ENCODE assay signal across 8 cellular contexts in genomic region chr6:20213271-20213798, GRCh38. TPM values are rescaled to one million over a fixed set of nuclear protein-coding genes. Genes with fewer than 3 reads are reported as not detected.
DNase-seq lines count a peak whose midpoint lies in the region; TF ChIP-seq lines count a peak whose summit lies in the region.

No MANE protein-coding gene starts in this region.

- no peaks in the 10 kb centered on the region for H3K27me3 Mint-ChIP-seq in mesothelial cell of epicardium (ENCODE audit: low read depth)

- peak overlapping the region; percentile 94 for H3K4me2 ChIP-seq in BLaER1
- peak overlapping the region; percentile 72 for H3K4me2 ChIP-seq in KMS-11

- H3K4me1 Mint-ChIP-seq in mesothelial cell of epicardium = peaks cover 60% of the 10 kb centered on the region

- no peaks in the 10 kb centered on the region for H3K9me3 ChIP-seq in BLaER1

- peaks cover 30% of the 10 kb centered on the region for H3K4me1 ChIP-seq in BLaER1
- peaks cover 45% of the 10 kb centered on the region for H3K4me1 ChIP-seq in KMS-11 (ENCODE audit: low read depth, poor library complexity, severe bottlenecking)

- H3K79me2 ChIP-seq in KMS-11 (ENCODE audit: insufficient read depth, low read depth) = peaks cover 42% of the 10 kb centered on the region; the same call in 1 of the 2 replicates

- H4K20me1 ChIP-seq in BLaER1 (no peaks in the 10 kb centered on the region), KMS-11 (ENCODE audit: insufficient read depth) (no peaks in the 10 kb centered on the region)

- H3K9ac ChIP-seq in BLaER1 (peak overlapping the region; percentile 79), KMS-11 (peak overlapping the region; percentile 69)

- H3K4me3 Mint-ChIP-seq in mesothelial cell of epicardium = peak overlapping the region; percentile 76

- peak overlapping the region; percentile 98 for H3K27ac Mint-ChIP-seq in mesothelial cell of epicardium

- H3K27me3 ChIP-seq in BLaER1 (no peaks in the 10 kb centered on the region), KMS-11 (ENCODE audit: insufficient read depth, low read depth) (no peaks in the 10 kb centered on the region)

- no peaks in the 10 kb centered on the region for H3K36me3 Mint-ChIP-seq in mesothelial cell of epicardium

- no peaks in the 10 kb centered on the region for H3K9me3 Mint-ChIP-seq in mesothelial cell of epicardium

- TF ChIP-seq CTCF in KMS-11 (conservative IDR thresholded peaks at IDR 0.05; ENCODE audit: low read depth, low read length) (no peak), astrocyte of the spinal cord (IDR thresholded peaks at IDR 0.05; ENCODE audit: low read depth, low read length) (no peak), mesothelial cell of epicardium (IDR thresholded peaks at IDR 0.05; ENCODE audit: unreplicated experiment) (no peak)

- DNase-seq in astrocyte of the spinal cord (ENCODE audit: low read depth, low spot score) = no peak
- DNase-seq in mesothelial cell of epicardium (ENCODE audit: low spot score in 2 of 2, unreplicated experiment in 2 of 2) = no peak
- DNase-seq in NCI-H1694 (lab: John Stamatoyannopoulos, UW) = no peak
- DNase-seq in cerebellum (ENCODE audit: low spot score) = no peak
- no peak for DNase-seq in stimulated activated naive CD4-positive, alpha-beta T cell treated with Interleukin-2 at 50 U/mL for 16 hours (lab: John Stamatoyannopoulos, UW)
- DNase-seq in NCI-H187 treated with DMSO at 0.1 percent for 48 hours (lab: John Stamatoyannopoulos, UW) = no peak

- H3K27ac ChIP-seq in BLaER1 = peak overlapping the region; percentile 68
- H3K27ac ChIP-seq in KMS-11 = peak overlapping the region; percentile 85

- H3K36me3 ChIP-seq in BLaER1 (no peaks in the 10 kb centered on the region), KMS-11 (ENCODE audit: insufficient read depth) (no peaks in the 10 kb centered on the region)

- peak overlapping the region; percentile 77 for H2AFZ ChIP-seq in KMS-11 (ENCODE audit: low read depth)

- in situ Hi-C loops in astrocyte of the spinal cord (cut with HindIII; ENCODE audit: low sequenced_read_pairs) = no loop called here

- H3K4me3 ChIP-seq in BLaER1 (peak overlapping the region; percentile 76), KMS-11 (IDR thresholded peaks at IDR 0.05; ENCODE audit: insufficient read depth, low read depth, low read length) (peak overlapping the region; percentile 58), astrocyte of the spinal cord (ENCODE audit: low read depth, low read length) (peak overlapping the region; percentile 61)

RNA-seq across cellular contexts. Expression of gene MBOAT1, which starts 1.1 kb away (rescaled TPM):
- 23.5 to 24.6 TPM (median 24.5 TPM) in 3 replicates for total RNA-seq in mesothelial cell of epicardium
- total RNA-seq in cerebellum = 7.7 TPM
